ENCODE assay signal across 15 cellular contexts in the genomic region with DNA sequence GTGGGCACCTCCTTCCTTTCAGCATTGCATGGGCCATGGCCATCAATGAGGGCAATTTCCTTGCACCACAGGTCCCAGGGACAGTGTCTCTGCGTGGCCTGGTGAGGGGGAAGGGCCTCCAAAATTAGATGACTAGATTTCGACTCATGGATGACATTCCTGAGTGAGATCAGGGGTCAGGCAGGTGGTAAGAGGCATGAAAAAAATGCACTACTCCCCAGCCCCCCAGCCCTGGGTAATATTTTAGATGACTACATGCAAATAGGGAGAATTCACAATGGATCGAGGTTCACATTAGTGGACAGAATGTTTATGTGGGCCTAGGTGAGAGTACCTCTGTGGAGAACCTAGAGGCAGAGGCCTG. TPM values are rescaled to one million over a fixed set of nuclear protein-coding genes. Genes with fewer than 3 reads are reported as not detected.
DNase-seq lines count a peak whose midpoint lies in the region; ATAC-seq, FAIRE-seq and TF ChIP-seq lines count a peak whose summit lies in the region.
"Had no signal": no experiment of that assay in that cellular context is flagged by ENCODE, and none has a peak within 500 bp of the region (broad histone marks: within the 10 kb centered on the region; RNA-seq: fewer than 3 reads in every experiment).

No MANE protein-coding gene starts in this region.

- DNase-seq in A549 (ENCODE audit: low read depth in 1 of 2, low spot score in 1 of 2) (no peak), HS-5 (ENCODE audit: low read depth) (peak; percentile 72), chondrocyte (ENCODE audit: low spot score) (no peak), mesenteric fat pad (ENCODE audit: low spot score) (peak; percentile 43), kidney (no peak), body of pancreas (no peak), MV-4-11 (lab: John Stamatoyannopoulos, UW) (no peak)
- DNase-seq: activated CD4-positive, alpha-beta T cell treated with anti-CD3 and anti-CD28 coated beads, Interleukin-2, amount 50 U/mL, for 48 hours; activated effector memory CD4-positive, alpha-beta T cell treated with Interleukin-2 at 50 U/mL for 16 hours; Kasumi-1; NCI-H2029 treated with DMSO at 0.1 percent for 48 hours; SHP77 had no signal

- TF ChIP-seq CTCF in A549 (IDR thresholded peaks at IDR 0.05) (no peak), chondrocyte (IDR thresholded peaks at IDR 0.05) (no peak), kidney (IDR thresholded peaks at IDR 0.05; ENCODE audit: borderline replicate concordance, extremely low read depth, insufficient read depth) (no peak), body of pancreas (IDR thresholded peaks at IDR 0.05) (no peak)

- TF ChIP-seq POLR2A in A549 (IDR thresholded peaks at IDR 0.05; ENCODE audit: low read length) (no peak), body of pancreas (IDR thresholded peaks at IDR 0.05) (no peak)

- H3K36me3 ChIP-seq in kidney (ENCODE audit: control insufficient read depth in 1 of 2, insufficient read depth in 2 of 2, low read length in 2 of 2), result no peaks in the 10 kb centered on the region
- no peaks in the 10 kb centered on the region for H3K36me3 ChIP-seq in body of pancreas (replicated peaks in 1 of 2; ENCODE audit: insufficient read depth in 1 of 2, low read depth in 2 of 2)
- H3K36me3 ChIP-seq: cardiac muscle cell had no signal

- CTCF ChIA-PET in A549 (lab: Yijun Ruan, JAX), result no interaction called here

- no peak for TF ChIP-seq RAD21 in A549 (conservative IDR thresholded peaks at IDR 0.05 in 1 of 2, IDR thresholded peaks at IDR 0.05 in 1 of 2)

- no peak overlapping the region for H3K9ac ChIP-seq in kidney (ENCODE audit: low read length in 2 of 2)
- H3K9ac ChIP-seq: parathyroid adenoma had no signal

- H3K9me3 Mint-ChIP-seq in chondrocyte (ENCODE audit: low read depth), result peaks cover 3% of the 10 kb centered on the region

- H3K27ac ChIP-seq in A549, result 0 out of 6 replicates have a peak overlapping the region, but pooled peaks of 1 of the 2 experiments have one; percentile 40
- H3K27ac ChIP-seq in kidney (ENCODE audit: low read depth in 2 of 2, low read length in 2 of 2), result no peak overlapping the region
- H3K27ac ChIP-seq in body of pancreas, result no peak overlapping the region
- H3K27ac ChIP-seq: cardiac muscle cell, parathyroid adenoma had no signal

- ATAC-seq in A549 (no peak), body of pancreas (no peak), HG03378 (IDR thresholded peaks at IDR 0.05; ENCODE audit: unreplicated experiment) (no peak)

- H3K4me1 ChIP-seq in A549 (peaks cover 9% of the 10 kb centered on the region), kidney (ENCODE audit: control insufficient read depth in 1 of 2, insufficient read depth in 1 of 2, low read depth in 1 of 2, low read length in 2 of 2) (no peaks in the 10 kb centered on the region), body of pancreas (no peaks in the 10 kb centered on the region)
- H3K4me1 ChIP-seq: parathyroid adenoma had no signal

- H3K4me3 Mint-ChIP-seq in chondrocyte (ENCODE audit: unreplicated experiment), result no peak overlapping the region

- peak overlapping the region; percentile 96 for H3K27ac Mint-ChIP-seq in chondrocyte (ENCODE audit: unreplicated experiment)

- H3K9me3 ChIP-seq in A549 (peaks cover 4% of the 10 kb centered on the region), kidney (ENCODE audit: control insufficient read depth in 1 of 2, low read length in 2 of 2) (peaks cover under 1 to 2% of the 10 kb centered on the region in 2 donors), body of pancreas (no peaks in the 10 kb centered on the region)

- H3K27me3 Mint-ChIP-seq in chondrocyte (ENCODE audit: low read depth), result no peaks in the 10 kb centered on the region

- POLR2A ChIA-PET in A549 (lab: Yijun Ruan, JAX), result no interaction called here

- FAIRE-seq in A549 (lab: Jason Lieb, UNC) (no peak), kidney (lab: Jason Lieb, UNC) (no peak)

- WGBS in A549 (ENCODE audit: missing lambda C conversion rate), result 31% methylated on average over 3 of the region's 3 CpGs
- WGBS in body of pancreas, 2 donors, result 47 to 54% methylated on average over 3 of the region's 3 CpGs

- intact Hi-C loops in kidney (cut with DNase I), result no loop called here
- intact Hi-C loops in body of pancreas (cut with DNase I), result no loop called here

- no peaks in the 10 kb centered on the region for H3K36me3 Mint-ChIP-seq in chondrocyte (ENCODE audit: low read depth)

- H3K4me2 ChIP-seq in A549, result peak overlapping the region; percentile 39; the same call in 1 of the 3 replicates

- no peak overlapping the region for H3K4me3 ChIP-seq in A549
- no peak overlapping the region for H3K4me3 ChIP-seq in kidney (ENCODE audit: low read length in 2 of 2)
- no peak overlapping the region for H3K4me3 ChIP-seq in body of pancreas
- H3K4me3 ChIP-seq: cardiac muscle cell had no signal

- H3K27me3 ChIP-seq in body of pancreas, result peaks cover 0 to 4% of the 10 kb centered on the region in 2 donors
- H3K27me3 ChIP-seq: cardiac muscle cell had no signal

- H3K4me1 Mint-ChIP-seq in chondrocyte (ENCODE audit: low read depth), result peaks cover 53% of the 10 kb centered on the region

- no peak for TF ChIP-seq EP300 in A549 (IDR thresholded peaks at IDR 0.05)

TF ChIP-seq in A549, 52 proteins besides CTCF, POLR2A, EP300 and RAD21 (continues in another document):
- TF ChIP-seq, protein P1, sequence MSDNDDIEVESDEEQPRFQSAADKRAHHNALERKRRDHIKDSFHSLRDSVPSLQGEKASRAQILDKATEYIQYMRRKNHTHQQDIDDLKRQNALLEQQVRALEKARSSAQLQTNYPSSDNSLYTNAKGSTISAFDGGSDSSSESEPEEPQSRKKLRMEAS (IDR thresholded peaks at IDR 0.05), result no peak
- TF ChIP-seq CBX8 (IDR thresholded peaks at IDR 0.05) (no peak), EHMT2 (IDR thresholded peaks at IDR 0.05; ENCODE audit: low read depth) (no peak), POLR2AphosphoS2 (conservative IDR thresholded peaks at IDR 0.05; ENCODE audit: low read length) (no peak), REST (IDR thresholded peaks at IDR 0.05) (no peak), JUN (IDR thresholded peaks at IDR 0.05) (no peak), CHD4 (IDR thresholded peaks at IDR 0.05; ENCODE audit: borderline replicate concordance) (no peak), HOXB5 (CRISPR knock-in tag; IDR thresholded peaks at IDR 0.05) (no peak), NR3C1 (IDR thresholded peaks at IDR 0.05) (no peak), HEYL (CRISPR knock-in tag; IDR thresholded peaks at IDR 0.05) (no peak), RARB (CRISPR knock-in tag; IDR thresholded peaks at IDR 0.05) (no peak), HOXB13 (CRISPR knock-in tag; IDR thresholded peaks at IDR 0.05; ENCODE audit: low read depth) (no peak), FOXS1 (CRISPR knock-in tag; IDR thresholded peaks at IDR 0.05) (no peak), HMGXB4 (CRISPR knock-in tag; IDR thresholded peaks at IDR 0.05; ENCODE audit: borderline replicate concordance) (no peak), CEBPB (IDR thresholded peaks at IDR 0.05) (no peak), HDAC2 (IDR thresholded peaks at IDR 0.05) (no peak), ZSCAN20 (CRISPR knock-in tag; IDR thresholded peaks at IDR 0.05) (no peak), CHD2 (IDR thresholded peaks at IDR 0.05; ENCODE audit: low read length, partially characterized antibody) (no peak)

RNA-seq across cellular contexts. Expression of gene IGFBP5, which starts 19.0 kb away (rescaled TPM):
- 0.97 and 1.5 TPM in 2 replicates for polyA plus RNA-seq in A549 (2011; rRNA removed)
- 1.5 and 1.9 TPM in 2 replicates for polyA plus RNA-seq in A549 (2012; cell fraction: cytosol; rRNA removed)
- polyA plus RNA-seq in A549 (2012; cell fraction: nucleus; rRNA removed), result 2.2 and 4.9 TPM in 2 replicates
- 0.20 to 0.46 TPM (median 0.23 TPM) in 3 replicates for polyA plus RNA-seq in A549 (2017; fragmentation: RNase III; extraction: RNeasy Plus Mini Kit Qiagen cat#74134 plus additional on column Dnase treatment)
- polyA minus RNA-seq in A549 (2011; rRNA and poly(A)+ RNA removed), result 1.7 and 3.4 TPM in 2 replicates
- total RNA-seq in chondrocyte, result 403 to 502 TPM (median 500 TPM) in 3 replicates
- total RNA-seq in mesenteric fat pad, result 497 TPM
- 572 TPM for total RNA-seq in kidney
- 362 TPM for polyA plus RNA-seq in kidney (ENCODE audit: insufficient read depth, low read depth, low replicate concordance)
- total RNA-seq in body of pancreas, result 100 to 1,000 TPM in 1 of 2 donors, 10 to 100 TPM in 1; 35.8 to 415 TPM

Comparison
In these comparisons a context has a peak if more than half of its experiments do, and no peak if none do; other contexts are left out.
1. DNase-seq: peak in HS-5 (single experiment) and mesenteric fat pad (single experiment); none in A549 (0 of 2), chondrocyte (single experiment), kidney (single experiment), body of pancreas (0 of 4) and MV-4-11 (single experiment).